19 cellular contexts compared by ENCODE assay signal in the genomic region with DNA sequence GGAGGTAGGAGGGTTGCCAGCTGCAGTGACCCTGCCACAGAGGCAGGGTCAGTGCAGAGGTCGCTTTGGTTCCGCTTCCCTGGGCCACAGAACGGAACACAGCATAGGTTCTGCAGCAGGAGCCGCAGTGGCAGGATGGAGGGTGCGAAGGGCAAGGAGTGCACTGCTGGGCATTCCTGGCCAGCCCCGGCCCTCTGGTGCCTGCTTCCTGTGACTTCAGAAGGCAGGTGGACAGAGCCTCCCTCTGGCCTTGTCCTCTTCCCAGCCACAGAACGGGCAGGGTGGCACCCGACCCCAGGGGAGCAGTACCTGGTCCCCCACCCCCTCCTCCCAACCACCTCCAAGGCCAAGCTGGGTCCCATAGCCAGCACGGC. TPM values are rescaled to one million over a fixed set of nuclear protein-coding genes. Genes with fewer than 3 reads are reported as not detected.
DNase-seq lines count a peak whose midpoint lies in the region; ATAC-seq, FAIRE-seq and TF ChIP-seq lines count a peak whose summit lies in the region.
"Had no signal": no experiment of that assay in that cellular context is flagged by ENCODE, and none has a peak within 500 bp of the region (broad histone marks: within the 10 kb centered on the region; RNA-seq: fewer than 3 reads in every experiment).

No MANE protein-coding gene starts in this region.

- no peaks in the 10 kb centered on the region for H3K27me3 Mint-ChIP-seq in stimulated activated memory B cell treated with anti-CD40 and anti-IgM and Interleukin-4, amounts not matched to agents 10 μg/mL and 1 μg/mL and 100 μg/mL, for 72 hours
- H3K27me3 Mint-ChIP-seq in activated T-cell treated with anti-CD3 and anti-CD28 coated beads, Interleukin-2, amount 50 U/mL, for 4 hours (ENCODE audit: low read depth) = no peaks in the 10 kb centered on the region
- H3K27me3 Mint-ChIP-seq: activated T-helper 17 cell treated with anti-CD3 and anti-CD28 coated beads, Interleukin-2, amount 50 U/mL, for 72 hours; CD4-positive, CD25-positive, alpha-beta regulatory T cell; naive thymus-derived CD8-positive, alpha-beta T cell had no signal

- H3K27ac ChIP-seq in BLaER1 treated with 17β-estradiol and CSF1 and Interleukin-3, amounts not matched to agents 10 nM and 100 nM = no peak overlapping the region
- H3K27ac ChIP-seq in adrenal gland = peak overlapping the region in 4 of 5 donors; percentile 57 to 96 (median 92)
- H3K27ac ChIP-seq in HepG2 (ENCODE audit: extremely low read length, insufficient read depth, low read length) = no peak overlapping the region

- no peak overlapping the region for H3K4me3 Mint-ChIP-seq in stimulated activated memory B cell treated with anti-CD40 and anti-IgM and Interleukin-4, amounts not matched to agents 10 μg/mL and 1 μg/mL and 100 μg/mL, for 72 hours
- no peak overlapping the region for H3K4me3 Mint-ChIP-seq in activated T-cell treated with anti-CD3 and anti-CD28 coated beads, Interleukin-2, amount 50 U/mL, for 4 hours
- H3K4me3 Mint-ChIP-seq: activated T-helper 17 cell treated with anti-CD3 and anti-CD28 coated beads, Interleukin-2, amount 50 U/mL, for 72 hours; CD4-positive, CD25-positive, alpha-beta regulatory T cell; naive thymus-derived CD8-positive, alpha-beta T cell had no signal

- ATAC-seq in HepG2 = peak; percentile 53
- peak; percentile 6 for ATAC-seq in stimulated activated memory B cell treated with anti-CD40 and anti-IgM and Interleukin-4, amounts not matched to agents 10 μg/mL and 1 μg/mL and 100 μg/mL, for 72 hours
- ATAC-seq in GM19467 (IDR thresholded peaks at IDR 0.05; ENCODE audit: unreplicated experiment) = no peak
- ATAC-seq in activated T-cell treated with anti-CD3 and anti-CD28 coated beads, Interleukin-2, amount 50 U/mL, for 4 hours = no peak
- no peak for ATAC-seq in HG03442 (IDR thresholded peaks at IDR 0.05; ENCODE audit: unreplicated experiment)
- ATAC-seq: activated naive CD4-positive, alpha-beta T cell treated with anti-CD3 and anti-CD28 coated beads, Interleukin-2, amount 50 U/mL, for 72 hours; activated T-helper 17 cell treated with anti-CD3 and anti-CD28 coated beads, Interleukin-2, amount 50 U/mL, for 72 hours; PC-3 had no signal

- peaks cover 39 to 44% (median 42%) of the 10 kb centered on the region in 10 experiments for H3K4me1 ChIP-seq in BLaER1 treated with 17β-estradiol and CSF1 and Interleukin-3, amounts not matched to agents 10 nM and 100 nM
- H3K4me1 ChIP-seq in adrenal gland (replicated peaks in 1 of 2) = peaks cover 38 to 47% of the 10 kb centered on the region in 2 donors
- peaks cover 34% of the 10 kb centered on the region for H3K4me1 ChIP-seq in HepG2 (ENCODE audit: insufficient read depth, low read length)

- no peak for TF ChIP-seq EP300 in HepG2 (IDR thresholded peaks at IDR 0.05; ENCODE audit: low read depth in 2 of 2, low read length in 2 of 2)
- TF ChIP-seq EP300 in HepG2 (CRISPR knock-in tag; IDR thresholded peaks at IDR 0.05; ENCODE audit: borderline replicate concordance) = no peak

- peaks cover 0 to 5% (median 0%) of the 10 kb centered on the region in 11 experiments; a peak in 3 of 22 replicates for H3K27me3 ChIP-seq in BLaER1 treated with 17β-estradiol and CSF1 and Interleukin-3, amounts not matched to agents 10 nM and 100 nM
- H3K27me3 ChIP-seq in adrenal gland (no peaks in the 10 kb centered on the region), HepG2 (ENCODE audit: control insufficient read depth in 1 of 2, insufficient read depth in 2 of 2, low read length in 2 of 2) (no peaks in the 10 kb centered on the region)
- H3K27me3 ChIP-seq: dorsolateral prefrontal cortex, stomach had no signal

- H2AFZ ChIP-seq in HepG2 (ENCODE audit: low read length) = no peak overlapping the region

- TF ChIP-seq CTCF in adrenal gland (IDR thresholded peaks at IDR 0.05) = peak in 1 of 6 experiments; percentile 8
- TF ChIP-seq CTCF in HepG2 (CRISPR knock-in tag; IDR thresholded peaks at IDR 0.05) = peak; percentile 35; the same call in 1 of the 2 replicates

- H3K79me2 ChIP-seq in HepG2 (ENCODE audit: insufficient read depth, low read length) = no peaks in the 10 kb centered on the region

- no peak overlapping the region for H3K4me3 ChIP-seq in BLaER1 treated with 17β-estradiol and CSF1 and Interleukin-3, amounts not matched to agents 10 nM and 100 nM
- H3K4me3 ChIP-seq in adrenal gland (no peak overlapping the region), HepG2 (replicated peaks in 1 of 3; ENCODE audit: insufficient read depth in 1 of 3, low read depth in 2 of 3, low read length in 3 of 3) (no peak overlapping the region)
- H3K4me3 ChIP-seq: dorsolateral prefrontal cortex, stomach had no signal

- CTCF ChIA-PET in HepG2 (lab: Yijun Ruan, JAX; ENCODE audit: low intra/inter-chr PET ratio, low total read pairs) = no interaction called here

- POLR2A ChIA-PET in HepG2 (lab: Yijun Ruan, JAX) = no interaction called here

- H3K9ac ChIP-seq in BLaER1 treated with 17β-estradiol and CSF1 and Interleukin-3, amounts not matched to agents 10 nM and 100 nM = no peak overlapping the region
- H3K9ac ChIP-seq in HepG2 (ENCODE audit: insufficient read depth, low read depth, low read length) = no peak overlapping the region

- H3K36me3 ChIP-seq in BLaER1 treated with 17β-estradiol and CSF1 and Interleukin-3, amounts not matched to agents 10 nM and 100 nM = peaks cover 0 to 64% (median 0%) of the 10 kb centered on the region in 11 experiments; a peak in 6 of 22 replicates
- H3K36me3 ChIP-seq in adrenal gland (replicated peaks in 1 of 2) (peaks cover 0 to 63% of the 10 kb centered on the region in 2 donors), HepG2 (replicated peaks in 1 of 2; ENCODE audit: control insufficient read depth in 1 of 2, insufficient read depth in 2 of 2, low read length in 2 of 2) (peaks cover 6 to 9% of the 10 kb centered on the region in 2 experiments; a peak in 3 of 5 replicates)

- peaks cover 9% of the 10 kb centered on the region for H3K4me1 Mint-ChIP-seq in stimulated activated memory B cell treated with anti-CD40 and anti-IgM and Interleukin-4, amounts not matched to agents 10 μg/mL and 1 μg/mL and 100 μg/mL, for 72 hours
- H3K4me1 Mint-ChIP-seq in activated T-cell treated with anti-CD3 and anti-CD28 coated beads, Interleukin-2, amount 50 U/mL, for 4 hours (ENCODE audit: low read depth) = no peaks in the 10 kb centered on the region

- WGBS in adrenal gland, 4 donors = 57 to 82% (median 63%) methylated on average over 3 to 9 of the region's 9 CpGs
- WGBS in HepG2 (ENCODE audit: low lambda C conversion rate) = 65% methylated on average over 7 of the region's 9 CpGs

- H3K36me3 Mint-ChIP-seq in stimulated activated memory B cell treated with anti-CD40 and anti-IgM and Interleukin-4, amounts not matched to agents 10 μg/mL and 1 μg/mL and 100 μg/mL, for 72 hours = peaks cover 43% of the 10 kb centered on the region
- H3K36me3 Mint-ChIP-seq in activated T-cell treated with anti-CD3 and anti-CD28 coated beads, Interleukin-2, amount 50 U/mL, for 4 hours (ENCODE audit: insufficient read depth) = peaks cover 15% of the 10 kb centered on the region

- no TSS peak for BruUV-seq in HepG2 (replicated peaks; lab: Mats Ljungman, UMichigan)

- FAIRE-seq in HepG2 (lab: Jason Lieb, UNC) = no peak

- no peak for TF ChIP-seq RAD21 in HepG2 (CRISPR knock-in tag; IDR thresholded peaks at IDR 0.05)

- in situ Hi-C loops in HepG2 (cut with HindIII; ENCODE audit: extremely low pct_ligation_motif_present, low pct_unique_long_range_greater_than_20kb) = no loop called here

- no peak for TF ChIP-seq POLR2A in adrenal gland (IDR thresholded peaks at IDR 0.05)
- TF ChIP-seq POLR2A in HepG2 (IDR thresholded peaks at IDR 0.05; ENCODE audit: insufficient read depth in 1 of 2, low read depth in 2 of 2, low read length in 2 of 2) = no peak

- DNase-seq in adrenal gland = peak in 4 of 7 donors; percentile 46 to 64 (median 49)
- DNase-seq in HepG2 (ENCODE audit: low spot score) = no peak
- DNase-seq in activated T-cell treated with anti-CD3 and anti-CD28 coated beads, Interleukin-2, amount 50 U/mL, for 4 hours = no peak
- DNase-seq: activated CD4-positive, alpha-beta T cell treated with anti-CD3 and anti-CD28 coated beads, Interleukin-2, amount 50 U/mL, for 4 hours; activated CD4-positive, CD25-positive, alpha-beta regulatory T cell; CD4-positive, CD25-positive, alpha-beta regulatory T cell; dorsolateral prefrontal cortex; naive thymus-derived CD8-positive, alpha-beta T cell; NCI-H1092; NCI-H2029 treated with DMSO at 0.1 percent for 48 hours; PC-3; SHP77 treated with DMSO at 0.1 percent for 48 hours; stomach had no signal

- H3K27ac Mint-ChIP-seq in stimulated activated memory B cell treated with anti-CD40 and anti-IgM and Interleukin-4, amounts not matched to agents 10 μg/mL and 1 μg/mL and 100 μg/mL, for 72 hours = no peak overlapping the region
- H3K27ac Mint-ChIP-seq: activated T-helper 17 cell treated with anti-CD3 and anti-CD28 coated beads, Interleukin-2, amount 50 U/mL, for 72 hours had no signal

- H3K9me3 Mint-ChIP-seq in stimulated activated memory B cell treated with anti-CD40 and anti-IgM and Interleukin-4, amounts not matched to agents 10 μg/mL and 1 μg/mL and 100 μg/mL, for 72 hours = no peaks in the 10 kb centered on the region
- no peaks in the 10 kb centered on the region for H3K9me3 Mint-ChIP-seq in activated T-cell treated with anti-CD3 and anti-CD28 coated beads, Interleukin-2, amount 50 U/mL, for 4 hours
- H3K9me3 Mint-ChIP-seq: activated naive CD4-positive, alpha-beta T cell treated with anti-CD3 and anti-CD28 coated beads, Interleukin-2, amount 50 U/mL, for 72 hours; activated T-helper 17 cell treated with anti-CD3 and anti-CD28 coated beads, Interleukin-2, amount 50 U/mL, for 72 hours; CD4-positive, CD25-positive, alpha-beta regulatory T cell; naive thymus-derived CD8-positive, alpha-beta T cell had no signal

- peak overlapping the region; percentile 69 to 84 (median 77); a peak in 20 of 22 replicates for H3K4me2 ChIP-seq in BLaER1 treated with 17β-estradiol and CSF1 and Interleukin-3, amounts not matched to agents 10 nM and 100 nM
- H3K4me2 ChIP-seq in HepG2 (ENCODE audit: low read depth, low read length) = no peak overlapping the region

- intact Hi-C loops in adrenal gland (cut with DNase I) (loop anchor here (10.0 kb wide), 2 partner anchors 92 to 102 kb away; no protein-coding TSS in a partner anchor), HepG2 (cut with micrococcal nuclease; ENCODE audit: unreplicated experiment) (no loop called here)

- peaks cover 0 to 74% (median 29%) of the 10 kb centered on the region in 11 experiments; a peak in 17 of 22 replicates for H4K20me1 ChIP-seq in BLaER1 treated with 17β-estradiol and CSF1 and Interleukin-3, amounts not matched to agents 10 nM and 100 nM
- H4K20me1 ChIP-seq in HepG2 (ENCODE audit: insufficient read depth, low read length) = no peaks in the 10 kb centered on the region

- no peaks in the 10 kb centered on the region for H3K9me3 ChIP-seq in BLaER1 treated with 17β-estradiol and CSF1 and Interleukin-3, amounts not matched to agents 10 nM and 100 nM (replicated peaks in 1 of 11)
- no peaks in the 10 kb centered on the region for H3K9me3 ChIP-seq in adrenal gland (replicated peaks in 1 of 3)
- no peaks in the 10 kb centered on the region for H3K9me3 ChIP-seq in HepG2 (ENCODE audit: low read length)
- H3K9me3 ChIP-seq: stomach had no signal

RNA-seq across cellular contexts. Expression of a gene that starts 37.7 kb away (rescaled TPM):
- total RNA-seq in adrenal gland (100 to 1,000 TPM; 125 to 286 (median 172) TPM), HepG2 (2016; rRNA removed; fragmentation: Illumina TruSeq; extraction: Trizol) (3.3 and 6.8 TPM in 2 replicates)
- polyA plus RNA-seq in adrenal gland (100 to 1,000 TPM; 194 to 288 (median 216) TPM), HepG2 (2011; rRNA removed) (8.0 and 10.8 TPM in 2 replicates)
- total RNA-seq in HepG2 (2016; cell fraction: cytosol; rRNA removed; fragmentation: Illumina TruSeq; extraction: Trizol; ENCODE audit: low read depth) = 1.4 and 1.8 TPM in 2 replicates
- 3.2 and 8.2 TPM in 2 replicates for total RNA-seq in HepG2 (2016; cell fraction: insoluble cytoplasmic fraction; rRNA removed; fragmentation: Illumina TruSeq; extraction: Trizol)
- 3.1 TPM in 2 replicates for total RNA-seq in HepG2 (2016; cell fraction: membrane; rRNA removed; fragmentation: Illumina TruSeq; extraction: Trizol)
- 8.8 and 10.7 TPM in 2 replicates for total RNA-seq in HepG2 (2016; cell fraction: nucleus; rRNA removed; fragmentation: Illumina TruSeq; extraction: Trizol)
- polyA plus RNA-seq in HepG2 (2011; cell fraction: cytosol; rRNA removed) = 6.6 and 7.8 TPM in 2 replicates
- 20.3 and 24.2 TPM in 2 replicates for polyA plus RNA-seq in HepG2 (2011; cell fraction: nucleus; rRNA removed)
- 3.0 and 3.5 TPM in 2 replicates for polyA plus RNA-seq in HepG2 (2012)
- 0.63 and 0.74 TPM in 2 replicates for polyA plus RNA-seq in HepG2 (2016; cell fraction: cytosol; fragmentation: Illumina TruSeq; extraction: Trizol; ENCODE audit: low read depth)
- 3.0 and 3.7 TPM in 2 replicates for polyA plus RNA-seq in HepG2 (2016; cell fraction: insoluble cytoplasmic fraction; fragmentation: Illumina TruSeq; extraction: Trizol; ENCODE audit: low read depth)
- polyA plus RNA-seq in HepG2 (2016; cell fraction: membrane; fragmentation: Illumina TruSeq; extraction: Trizol; ENCODE audit: low read depth) = 1.5 and 2.2 TPM in 2 replicates
- polyA plus RNA-seq in HepG2 (2016; cell fraction: nucleus; fragmentation: Illumina TruSeq; extraction: Trizol; ENCODE audit: insufficient read depth, low read depth) = 19.5 and 22.7 TPM in 2 replicates
- 25.8 and 85.0 TPM in 2 replicates for polyA minus RNA-seq in HepG2 (2011; rRNA and poly(A)+ RNA removed; ENCODE audit: low replicate concordance)
- polyA minus RNA-seq in HepG2 (2011; cell fraction: cytosol; rRNA and poly(A)+ RNA removed) = 5.1 and 6.3 TPM in 2 replicates
- polyA minus RNA-seq in HepG2 (2011; cell fraction: nucleus; rRNA and poly(A)+ RNA removed) = 6.6 and 7.5 TPM in 2 replicates
- 10 to 100 TPM; 12.4 to 14.7 (median 13.6) TPM for total RNA-seq in activated T-cell treated with anti-CD3 and anti-CD28 coated beads, Interleukin-2, amount 50 U/mL, for 4 hours

Comparison
In these comparisons a context has a peak if more than half of its experiments do, and no peak if none do; other contexts are left out.
1. H3K27ac ChIP-seq: peak in adrenal gland (4 of 5); none in BLaER1 treated with 17β-estradiol and CSF1 and Interleukin-3, amounts not matched to agents 10 nM and 100 nM (0 of 11) and HepG2 (single experiment).
2. DNase-seq: peak in adrenal gland (4 of 7); none in HepG2 (single experiment) and activated T-cell treated with anti-CD3 and anti-CD28 coated beads, Interleukin-2, amount 50 U/mL, for 4 hours (single experiment).
3. ATAC-seq: peak in HepG2 (single experiment) and stimulated activated memory B cell treated with anti-CD40 and anti-IgM and Interleukin-4, amounts not matched to agents 10 μg/mL and 1 μg/mL and 100 μg/mL, for 72 hours (single experiment); none in GM19467 (single experiment), activated T-cell treated with anti-CD3 and anti-CD28 coated beads, Interleukin-2, amount 50 U/mL, for 4 hours (0 of 2) and HG03442 (single experiment).
4. RNA of a gene that starts 37.7 kb away (total RNA-seq): 125 to 286 TPM in adrenal gland; 12.4 to 14.7 TPM in activated T-cell treated with anti-CD3 and anti-CD28 coated beads, Interleukin-2, amount 50 U/mL, for 4 hours and 1.4 to 10.7 TPM in HepG2; every median in the first group is over 4 times any median in the second.